18 cellular contexts compared by ENCODE assay signal in genomic region chr11:1509626-1510255, GRCh38.
"Had no signal": no experiment of that assay in that cellular context is flagged by ENCODE, and none has a peak within 500 bp of the region (broad histone marks: within the 10 kb centered on the region; RNA-seq: fewer than 3 reads in every experiment).

No MANE protein-coding gene starts in this region.

- H3K27ac Mint-ChIP-seq: activated CD4-positive, alpha-beta T cell treated with anti-CD3 and anti-CD28 coated beads for 36 hours; activated CD8-positive, alpha-beta T cell treated with anti-CD3 and anti-CD28 coated beads for 36 hours; activated T-helper 1 cell treated with anti-CD3 and anti-CD28 coated beads, Interleukin-12 subunit alpha, Interleukin-12 subunit beta, Interleukin-2, Interleukin-4 antibody, amounts not matched to agents 30 ng/mL and 10 ng/mL and 1 ng/mL, durations not matched to agents 14 hours and 24 hours and 36 hours had no signal

- H3K4me1 ChIP-seq: SJCRH30 had no signal

- DNase-seq: activated CD4-positive, alpha-beta T cell treated with anti-CD3 and anti-CD28 coated beads for 36 hours; activated CD8-positive, alpha-beta memory T cell treated with anti-CD3 and anti-CD28 coated beads, Interleukin-2, amount 50 U/mL, for 4 hours; activated CD8-positive, alpha-beta T cell treated with anti-CD3 and anti-CD28 coated beads for 36 hours; activated naive CD4-positive, alpha-beta T cell treated with anti-CD3 and anti-CD28 coated beads, Interleukin-2, amount 50 U/mL, for 16 hours; anterior cingulate cortex; cortex of kidney; effector CD8-positive, alpha-beta T cell; gastrocnemius medialis; naive thymus-derived CD8-positive, alpha-beta T cell; SJCRH30; stimulated activated CD4-positive, alpha-beta T cell treated with anti-CD3 and anti-CD28 coated beads, Interleukin-2, amount 100 ng/mL, for 24 hours; stimulated activated naive CD8-positive, alpha-beta T cell treated with anti-CD3 and anti-CD28 coated beads, Interleukin-15, Interleukin-2, amounts not matched to agents 100 U/mL and 50 U/mL, for 24 hours; upper lobe of right lung had no signal

- H3K27me3 ChIP-seq: gastrocnemius medialis, SJCRH30, suprapubic skin, upper lobe of right lung had no signal

- H3K27ac ChIP-seq: epithelial cell of prostate, gastrocnemius medialis, psoas muscle, SJCRH30, suprapubic skin, upper lobe of right lung had no signal

- H3K9me3 ChIP-seq: gastrocnemius medialis, mucosa of descending colon, psoas muscle, SJCRH30, suprapubic skin, upper lobe of right lung had no signal

- H3K27me3 Mint-ChIP-seq: activated CD4-positive, alpha-beta T cell treated with anti-CD3 and anti-CD28 coated beads for 36 hours; activated CD8-positive, alpha-beta T cell treated with anti-CD3 and anti-CD28 coated beads for 36 hours; naive thymus-derived CD8-positive, alpha-beta T cell had no signal

- H3K4me3 ChIP-seq: gastrocnemius medialis, mucosa of descending colon, psoas muscle, SJCRH30, suprapubic skin, upper lobe of right lung had no signal

- H3K9me3 Mint-ChIP-seq: activated CD8-positive, alpha-beta T cell treated with anti-CD3 and anti-CD28 coated beads for 36 hours; activated T-helper 1 cell treated with anti-CD3 and anti-CD28 coated beads, Interleukin-12 subunit alpha, Interleukin-12 subunit beta, Interleukin-2, Interleukin-4 antibody, amounts not matched to agents 30 ng/mL and 10 ng/mL and 1 ng/mL, durations not matched to agents 14 hours and 24 hours and 36 hours; naive thymus-derived CD8-positive, alpha-beta T cell had no signal

- H3K36me3 ChIP-seq: gastrocnemius medialis, SJCRH30, suprapubic skin, upper lobe of right lung had no signal

- H3K4me3 Mint-ChIP-seq: activated CD4-positive, alpha-beta T cell treated with anti-CD3 and anti-CD28 coated beads for 36 hours; activated CD8-positive, alpha-beta T cell treated with anti-CD3 and anti-CD28 coated beads for 36 hours; activated T-helper 1 cell treated with anti-CD3 and anti-CD28 coated beads, Interleukin-12 subunit alpha, Interleukin-12 subunit beta, Interleukin-2, Interleukin-4 antibody, amounts not matched to agents 30 ng/mL and 10 ng/mL and 1 ng/mL, durations not matched to agents 14 hours and 24 hours and 36 hours had no signal

- ATAC-seq: activated CD4-positive, alpha-beta T cell treated with anti-CD3 and anti-CD28 coated beads for 36 hours; activated CD8-positive, alpha-beta T cell treated with anti-CD3 and anti-CD28 coated beads for 36 hours; gastrocnemius medialis; mucosa of descending colon; naive thymus-derived CD8-positive, alpha-beta T cell; psoas muscle; stimulated activated naive CD8-positive, alpha-beta T cell treated with anti-CD3 and anti-CD28 coated beads, Interleukin-15, Interleukin-2, amounts not matched to agents 100 U/mL and 50 U/mL, for 24 hours had no signal
